In the genomic region with DNA sequence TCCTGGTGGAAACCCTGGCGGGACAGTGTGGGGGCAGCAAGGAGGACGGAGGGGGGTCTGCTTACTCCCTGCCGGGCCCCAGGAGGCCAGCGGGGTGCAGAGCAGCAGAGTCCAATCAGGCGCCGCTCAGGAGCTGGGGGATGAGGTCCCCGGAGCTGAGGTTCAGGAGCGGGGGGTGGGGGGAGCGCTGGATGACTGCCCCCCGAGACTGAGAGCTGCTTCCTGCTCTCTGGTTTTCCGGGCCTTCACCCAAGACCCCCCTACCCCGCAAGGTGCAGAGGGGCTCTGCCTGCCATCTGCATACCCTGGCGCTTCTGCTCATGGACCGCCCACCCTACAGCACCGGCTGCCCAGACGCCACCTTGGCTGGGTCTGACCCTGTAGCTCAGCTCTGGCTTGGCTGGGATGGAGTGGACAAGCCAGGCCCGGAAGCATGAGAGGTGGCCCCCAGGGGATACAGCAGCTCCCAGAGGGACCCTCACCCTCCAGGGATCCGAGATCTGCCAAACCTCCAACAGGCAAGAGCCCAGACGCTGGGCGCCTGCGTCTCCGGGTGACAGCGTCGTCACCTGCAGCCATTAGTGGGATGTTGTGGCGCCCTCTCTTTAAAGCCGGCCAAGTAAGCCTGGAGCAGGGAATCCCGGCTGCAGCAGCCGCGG, we compare ENCODE assay signal across 10 cellular contexts. TPM values are rescaled to one million over a fixed set of nuclear protein-coding genes. Genes with fewer than 3 reads are reported as not detected.
DNase-seq lines count a peak whose midpoint lies in the region; ATAC-seq and TF ChIP-seq lines count a peak whose summit lies in the region.
"Had no signal": no experiment of that assay in that cellular context is flagged by ENCODE, and none has a peak within 500 bp of the region (broad histone marks: within the 10 kb centered on the region; RNA-seq: fewer than 3 reads in every experiment).

No MANE protein-coding gene starts in this region.

- TF ChIP-seq CTCF in thoracic aorta (IDR thresholded peaks at IDR 0.05) (no peak), endothelial cell (IDR thresholded peaks at IDR 0.05; ENCODE audit: unreplicated experiment) (no peak)

- H3K9me3 ChIP-seq in thoracic aorta: no peaks in the 10 kb centered on the region

- no peak overlapping the region for H2BK120ac ChIP-seq in mesendoderm (ENCODE audit: low read depth, low read length)

- H3K36me3 Mint-ChIP-seq in T-helper 2 cell treated with Interferon-gamma antibody and Interleukin-4, amounts not matched to agents 5 μg/mL and 100 μg/mL, for 36 hours (ENCODE audit: low read depth): no peaks in the 10 kb centered on the region
- no peaks in the 10 kb centered on the region for H3K36me3 Mint-ChIP-seq in central memory CD8-positive, alpha-beta T cell (ENCODE audit: insufficient read depth)
- no peaks in the 10 kb centered on the region for H3K36me3 Mint-ChIP-seq in endothelial cell (ENCODE audit: low read depth, unreplicated experiment)

- H4K5ac ChIP-seq in mesendoderm (ENCODE audit: low read length): no peak overlapping the region

- no peak for ATAC-seq in central memory CD8-positive, alpha-beta T cell (replicated peaks; ENCODE audit: extremely low read depth, poor library complexity, severe bottlenecking)
- ATAC-seq in thoracic aorta (ENCODE audit: insufficient number of reproducible peaks, low FRiP score, low read depth) (no peak), HG03108 (IDR thresholded peaks at IDR 0.05; ENCODE audit: unreplicated experiment) (no peak)

- no peak overlapping the region for H2AK5ac ChIP-seq in mesendoderm (ENCODE audit: low read length)

- H3K27me3 Mint-ChIP-seq in T-helper 2 cell treated with Interferon-gamma antibody and Interleukin-4, amounts not matched to agents 5 μg/mL and 100 μg/mL, for 36 hours (ENCODE audit: low read depth): peaks cover 4% of the 10 kb centered on the region
- peaks cover 18% of the 10 kb centered on the region for H3K27me3 Mint-ChIP-seq in central memory CD8-positive, alpha-beta T cell
- peaks cover 8% of the 10 kb centered on the region for H3K27me3 Mint-ChIP-seq in endothelial cell (ENCODE audit: unreplicated experiment)

- no peaks in the 10 kb centered on the region for H3K4me1 Mint-ChIP-seq in T-helper 2 cell treated with Interferon-gamma antibody and Interleukin-4, amounts not matched to agents 5 μg/mL and 100 μg/mL, for 36 hours (ENCODE audit: low read depth)
- H3K4me1 Mint-ChIP-seq in central memory CD8-positive, alpha-beta T cell: peaks cover 6% of the 10 kb centered on the region
- no peaks in the 10 kb centered on the region for H3K4me1 Mint-ChIP-seq in endothelial cell (ENCODE audit: unreplicated experiment)

- no CpG with 5 or more reads among the region's 29 CpGs for WGBS in mesendoderm (ENCODE audit: extremely low coverage, insufficient coverage, low lambda C conversion rate)

- H3K27ac Mint-ChIP-seq in T-helper 2 cell treated with Interferon-gamma antibody and Interleukin-4, amounts not matched to agents 5 μg/mL and 100 μg/mL, for 36 hours: no peak overlapping the region
- no peak overlapping the region for H3K27ac Mint-ChIP-seq in central memory CD8-positive, alpha-beta T cell (ENCODE audit: low read depth)
- H3K27ac Mint-ChIP-seq in endothelial cell (ENCODE audit: unreplicated experiment): no peak overlapping the region
- H3K27ac Mint-ChIP-seq: T-helper 1 cell treated with Interleukin-12 subunit alpha and Interleukin-12 subunit beta and Interleukin-4 antibody, amounts not matched to agents 30 μg/mL and 1 μg/mL, for 36 hours had no signal

- peak overlapping the region; percentile 67 for H3K4me2 ChIP-seq in mesendoderm (ENCODE audit: low read length)

- H3K27ac ChIP-seq in mesendoderm (ENCODE audit: low read depth, low read length) (no peak overlapping the region), thoracic aorta (no peak overlapping the region)

- H3K4ac ChIP-seq in mesendoderm (ENCODE audit: low read depth, low read length): no peak overlapping the region

- H3K23ac ChIP-seq in mesendoderm (ENCODE audit: low read length): no peak overlapping the region

- no peaks in the 10 kb centered on the region for H3K79me1 ChIP-seq in mesendoderm (ENCODE audit: low read length)

- H4K8ac ChIP-seq in mesendoderm (ENCODE audit: low read depth, low read length): no peak overlapping the region

- no peak for DNase-seq in T-helper 2 cell treated with Interferon-gamma antibody and Interleukin-4, amounts not matched to agents 5 μg/mL and 100 μg/mL, for 36 hours (ENCODE audit: low spot score)
- DNase-seq in T-helper 2 cell (no peak), mesendoderm (no peak), thoracic aorta (ENCODE audit: low spot score) (no peak), endothelial cell (ENCODE audit: low spot score) (no peak)
- no peak for DNase-seq in central memory CD8-positive, alpha-beta T cell (ENCODE audit: low spot score in 2 of 2)
- DNase-seq in activated CD4-positive, CD25-positive, alpha-beta regulatory T cell treated with anti-CD3 and anti-CD28 coated beads, Interleukin-2, amount 50 U/mL, for 72 hours: no peak

- no peak overlapping the region for H2BK5ac ChIP-seq in mesendoderm (ENCODE audit: low read length)

- H3K36me3 ChIP-seq in mesendoderm (ENCODE audit: control insufficient read depth, insufficient read depth, low read length) (no peaks in the 10 kb centered on the region), thoracic aorta (no peaks in the 10 kb centered on the region)

- H3K9me3 Mint-ChIP-seq in T-helper 2 cell treated with Interferon-gamma antibody and Interleukin-4, amounts not matched to agents 5 μg/mL and 100 μg/mL, for 36 hours: no peaks in the 10 kb centered on the region
- no peaks in the 10 kb centered on the region for H3K9me3 Mint-ChIP-seq in central memory CD8-positive, alpha-beta T cell
- H3K9me3 Mint-ChIP-seq in endothelial cell (ENCODE audit: unreplicated experiment): no peaks in the 10 kb centered on the region
- H3K9me3 Mint-ChIP-seq: T-helper 1 cell treated with Interleukin-12 subunit alpha and Interleukin-12 subunit beta and Interleukin-4 antibody, amounts not matched to agents 30 μg/mL and 1 μg/mL, for 36 hours had no signal

- H2BK15ac ChIP-seq in mesendoderm (replicated peaks; ENCODE audit: low read depth): no peak overlapping the region

- H3K56ac ChIP-seq in mesendoderm (ENCODE audit: low read length): peak overlapping the region; percentile 76

- H3K9ac ChIP-seq in mesendoderm (ENCODE audit: low read length): peak overlapping the region; percentile 54

- H3K4me3 ChIP-seq in mesendoderm (ENCODE audit: low read length) (no peak overlapping the region), thoracic aorta (peak overlapping the region; percentile 69)

- H3K79me2 ChIP-seq in mesendoderm (ENCODE audit: control insufficient read depth, insufficient read depth, low read length): no peaks in the 10 kb centered on the region

- peak overlapping the region; percentile 21 for H3K4me3 Mint-ChIP-seq in T-helper 2 cell treated with Interferon-gamma antibody and Interleukin-4, amounts not matched to agents 5 μg/mL and 100 μg/mL, for 36 hours
- peak overlapping the region; percentile 61 for H3K4me3 Mint-ChIP-seq in central memory CD8-positive, alpha-beta T cell
- H3K4me3 Mint-ChIP-seq in endothelial cell (ENCODE audit: unreplicated experiment): no peak overlapping the region
- H3K4me3 Mint-ChIP-seq: T-helper 1 cell treated with Interleukin-12 subunit alpha and Interleukin-12 subunit beta and Interleukin-4 antibody, amounts not matched to agents 30 μg/mL and 1 μg/mL, for 36 hours had no signal

- H3K18ac ChIP-seq in mesendoderm (ENCODE audit: low read length): no peak overlapping the region

- no peaks in the 10 kb centered on the region for H3K27me3 ChIP-seq in mesendoderm (ENCODE audit: insufficient read depth, low read length, poor library complexity)
- peaks cover 5% of the 10 kb centered on the region for H3K27me3 ChIP-seq in thoracic aorta (replicated peaks; ENCODE audit: insufficient read depth)

- H3K4me1 ChIP-seq in mesendoderm (ENCODE audit: control insufficient read depth, low read depth, low read length): no peaks in the 10 kb centered on the region
- peaks cover 10 to 12% of the 10 kb centered on the region in 2 donors for H3K4me1 ChIP-seq in thoracic aorta (ENCODE audit: control insufficient read depth in 1 of 2, low read depth in 2 of 2)

RNA-seq across cellular contexts. Expression of gene KNDC1, which starts 0.9 kb away (rescaled TPM):
- 0.62 TPM for polyA plus RNA-seq in mesendoderm (2013, experiment 1 of 2)
- 0.56 TPM for polyA plus RNA-seq in mesendoderm (2013, experiment 2 of 2)
- total RNA-seq in thoracic aorta (under 1 TPM; 0.14 to 0.95 TPM), endothelial cell (ENCODE audit: unreplicated experiment) (1.3 TPM)
- total RNA-seq: HT1080 had no signal
